1 cellular context compared by ENCODE assay signal in the genomic region with DNA sequence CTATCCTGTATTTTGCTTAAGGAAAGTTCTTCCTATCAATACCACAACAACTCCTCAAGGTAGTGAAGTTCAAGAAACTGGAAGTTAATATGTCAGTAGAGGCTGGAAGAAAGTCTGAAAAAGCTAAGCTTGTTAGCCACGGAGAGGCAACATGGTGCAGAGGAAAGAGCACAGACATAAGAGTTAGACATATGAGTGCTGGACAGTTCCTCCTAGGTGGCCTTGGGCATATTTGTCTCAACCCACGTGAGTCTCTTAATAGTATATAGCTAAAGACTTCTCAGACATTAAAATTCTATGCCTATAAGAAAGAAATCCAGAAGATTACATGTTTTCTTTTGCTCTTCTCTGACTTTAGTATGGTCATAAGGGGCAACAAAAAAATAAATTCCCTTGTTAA.
TF ChIP-seq lines count a peak whose summit lies in the region.

No MANE protein-coding gene starts in this region.

TF ChIP-seq in GM23338, 12 proteins besides CTCF, POLR2A, EP300 and RAD21 (continued from another document):
- TF ChIP-seq, protein P1, sequence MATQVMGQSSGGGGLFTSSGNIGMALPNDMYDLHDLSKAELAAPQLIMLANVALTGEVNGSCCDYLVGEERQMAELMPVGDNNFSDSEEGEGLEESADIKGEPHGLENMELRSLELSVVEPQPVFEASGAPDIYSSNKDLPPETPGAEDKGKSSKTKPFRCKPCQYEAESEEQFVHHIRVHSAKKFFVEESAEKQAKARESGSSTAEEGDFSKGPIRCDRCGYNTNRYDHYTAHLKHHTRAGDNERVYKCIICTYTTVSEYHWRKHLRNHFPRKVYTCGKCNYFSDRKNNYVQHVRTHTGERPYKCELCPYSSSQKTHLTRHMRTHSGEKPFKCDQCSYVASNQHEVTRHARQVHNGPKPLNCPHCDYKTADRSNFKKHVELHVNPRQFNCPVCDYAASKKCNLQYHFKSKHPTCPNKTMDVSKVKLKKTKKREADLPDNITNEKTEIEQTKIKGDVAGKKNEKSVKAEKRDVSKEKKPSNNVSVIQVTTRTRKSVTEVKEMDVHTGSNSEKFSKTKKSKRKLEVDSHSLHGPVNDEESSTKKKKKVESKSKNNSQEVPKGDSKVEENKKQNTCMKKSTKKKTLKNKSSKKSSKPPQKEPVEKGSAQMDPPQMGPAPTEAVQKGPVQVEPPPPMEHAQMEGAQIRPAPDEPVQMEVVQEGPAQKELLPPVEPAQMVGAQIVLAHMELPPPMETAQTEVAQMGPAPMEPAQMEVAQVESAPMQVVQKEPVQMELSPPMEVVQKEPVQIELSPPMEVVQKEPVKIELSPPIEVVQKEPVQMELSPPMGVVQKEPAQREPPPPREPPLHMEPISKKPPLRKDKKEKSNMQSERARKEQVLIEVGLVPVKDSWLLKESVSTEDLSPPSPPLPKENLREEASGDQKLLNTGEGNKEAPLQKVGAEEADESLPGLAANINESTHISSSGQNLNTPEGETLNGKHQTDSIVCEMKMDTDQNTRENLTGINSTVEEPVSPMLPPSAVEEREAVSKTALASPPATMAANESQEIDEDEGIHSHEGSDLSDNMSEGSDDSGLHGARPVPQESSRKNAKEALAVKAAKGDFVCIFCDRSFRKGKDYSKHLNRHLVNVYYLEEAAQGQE (IDR thresholded peaks at IDR 0.05; ENCODE audit: unreplicated experiment): peak; percentile 56
- no peak for TF ChIP-seq ZNF462 (CRISPR knock-in tag; IDR thresholded peaks at IDR 0.05)
- TF ChIP-seq CREB1 (CRISPR knock-in tag; IDR thresholded peaks at IDR 0.05; ENCODE audit: low read depth): no peak
TF ChIP-seq in GM23338: peak in this region for 1.
